Comparison of ENCODE assay signal across 1 cellular context in the genomic region with DNA sequence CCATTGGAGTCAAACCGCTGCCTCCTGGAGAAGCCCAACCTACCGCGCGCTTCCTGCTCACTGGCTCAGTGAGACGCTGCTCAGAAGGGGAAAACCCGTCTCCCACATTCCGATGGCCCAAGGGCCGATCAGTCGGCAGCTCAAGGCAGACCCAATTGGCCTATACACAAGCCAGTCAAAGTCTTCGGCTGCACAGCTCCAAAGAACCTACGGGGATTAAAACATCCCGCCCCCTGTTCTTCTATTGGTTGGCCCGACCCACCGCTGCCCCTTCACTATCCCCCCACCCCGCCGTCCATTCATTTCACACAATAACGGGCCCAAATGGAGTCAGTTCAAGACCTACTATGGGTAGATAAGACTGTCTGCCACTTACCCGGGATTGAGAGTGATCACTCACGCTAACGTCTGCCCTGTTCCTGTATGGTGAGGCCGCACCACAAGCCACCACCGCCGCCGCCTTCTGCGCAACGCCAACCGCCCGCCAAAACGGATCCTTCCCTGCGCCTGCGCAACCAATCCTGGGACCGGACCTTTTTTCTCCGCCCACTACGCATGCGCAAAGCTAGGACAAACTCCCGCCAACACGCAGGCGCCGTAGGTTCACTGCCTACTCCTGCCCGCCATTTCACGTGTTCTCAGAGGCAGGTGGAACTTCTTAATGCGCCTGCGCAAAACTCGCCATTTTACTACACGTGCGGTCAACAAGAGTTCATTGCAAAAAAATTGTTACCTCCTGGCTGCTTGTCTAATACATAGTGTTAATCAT.
TF ChIP-seq lines count a peak whose summit lies in the region.

A gene (minus strand): TSS at position 491 of the 769 bp plus-strand sequence. CDS start 22,472 bp downstream, outside the sequence.

TF ChIP-seq in K562, 482 proteins besides CTCF, POLR2A, EP300 and RAD21 (continued from another document and continues in another):
- TF ChIP-seq, protein P1, sequence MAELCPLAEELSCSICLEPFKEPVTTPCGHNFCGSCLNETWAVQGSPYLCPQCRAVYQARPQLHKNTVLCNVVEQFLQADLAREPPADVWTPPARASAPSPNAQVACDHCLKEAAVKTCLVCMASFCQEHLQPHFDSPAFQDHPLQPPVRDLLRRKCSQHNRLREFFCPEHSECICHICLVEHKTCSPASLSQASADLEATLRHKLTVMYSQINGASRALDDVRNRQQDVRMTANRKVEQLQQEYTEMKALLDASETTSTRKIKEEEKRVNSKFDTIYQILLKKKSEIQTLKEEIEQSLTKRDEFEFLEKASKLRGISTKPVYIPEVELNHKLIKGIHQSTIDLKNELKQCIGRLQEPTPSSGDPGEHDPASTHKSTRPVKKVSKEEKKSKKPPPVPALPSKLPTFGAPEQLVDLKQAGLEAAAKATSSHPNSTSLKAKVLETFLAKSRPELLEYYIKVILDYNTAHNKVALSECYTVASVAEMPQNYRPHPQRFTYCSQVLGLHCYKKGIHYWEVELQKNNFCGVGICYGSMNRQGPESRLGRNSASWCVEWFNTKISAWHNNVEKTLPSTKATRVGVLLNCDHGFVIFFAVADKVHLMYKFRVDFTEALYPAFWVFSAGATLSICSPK (IDR thresholded peaks at IDR 0.05; ENCODE audit: borderline replicate concordance) = 0 out of 2 replicates have a peak, but pooled peaks have one; percentile 11
- TF ChIP-seq, protein P2, sequence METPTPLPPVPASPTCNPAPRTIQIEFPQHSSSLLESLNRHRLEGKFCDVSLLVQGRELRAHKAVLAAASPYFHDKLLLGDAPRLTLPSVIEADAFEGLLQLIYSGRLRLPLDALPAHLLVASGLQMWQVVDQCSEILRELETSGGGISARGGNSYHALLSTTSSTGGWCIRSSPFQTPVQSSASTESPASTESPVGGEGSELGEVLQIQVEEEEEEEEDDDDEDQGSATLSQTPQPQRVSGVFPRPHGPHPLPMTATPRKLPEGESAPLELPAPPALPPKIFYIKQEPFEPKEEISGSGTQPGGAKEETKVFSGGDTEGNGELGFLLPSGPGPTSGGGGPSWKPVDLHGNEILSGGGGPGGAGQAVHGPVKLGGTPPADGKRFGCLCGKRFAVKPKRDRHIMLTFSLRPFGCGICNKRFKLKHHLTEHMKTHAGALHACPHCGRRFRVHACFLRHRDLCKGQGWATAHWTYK (CRISPR knock-in tag; IDR thresholded peaks at IDR 0.05) = peak; percentile 20; the same call in 1 of the 2 replicates
- TF ChIP-seq, protein P3, sequence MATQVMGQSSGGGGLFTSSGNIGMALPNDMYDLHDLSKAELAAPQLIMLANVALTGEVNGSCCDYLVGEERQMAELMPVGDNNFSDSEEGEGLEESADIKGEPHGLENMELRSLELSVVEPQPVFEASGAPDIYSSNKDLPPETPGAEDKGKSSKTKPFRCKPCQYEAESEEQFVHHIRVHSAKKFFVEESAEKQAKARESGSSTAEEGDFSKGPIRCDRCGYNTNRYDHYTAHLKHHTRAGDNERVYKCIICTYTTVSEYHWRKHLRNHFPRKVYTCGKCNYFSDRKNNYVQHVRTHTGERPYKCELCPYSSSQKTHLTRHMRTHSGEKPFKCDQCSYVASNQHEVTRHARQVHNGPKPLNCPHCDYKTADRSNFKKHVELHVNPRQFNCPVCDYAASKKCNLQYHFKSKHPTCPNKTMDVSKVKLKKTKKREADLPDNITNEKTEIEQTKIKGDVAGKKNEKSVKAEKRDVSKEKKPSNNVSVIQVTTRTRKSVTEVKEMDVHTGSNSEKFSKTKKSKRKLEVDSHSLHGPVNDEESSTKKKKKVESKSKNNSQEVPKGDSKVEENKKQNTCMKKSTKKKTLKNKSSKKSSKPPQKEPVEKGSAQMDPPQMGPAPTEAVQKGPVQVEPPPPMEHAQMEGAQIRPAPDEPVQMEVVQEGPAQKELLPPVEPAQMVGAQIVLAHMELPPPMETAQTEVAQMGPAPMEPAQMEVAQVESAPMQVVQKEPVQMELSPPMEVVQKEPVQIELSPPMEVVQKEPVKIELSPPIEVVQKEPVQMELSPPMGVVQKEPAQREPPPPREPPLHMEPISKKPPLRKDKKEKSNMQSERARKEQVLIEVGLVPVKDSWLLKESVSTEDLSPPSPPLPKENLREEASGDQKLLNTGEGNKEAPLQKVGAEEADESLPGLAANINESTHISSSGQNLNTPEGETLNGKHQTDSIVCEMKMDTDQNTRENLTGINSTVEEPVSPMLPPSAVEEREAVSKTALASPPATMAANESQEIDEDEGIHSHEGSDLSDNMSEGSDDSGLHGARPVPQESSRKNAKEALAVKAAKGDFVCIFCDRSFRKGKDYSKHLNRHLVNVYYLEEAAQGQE (CRISPR knock-in tag; IDR thresholded peaks at IDR 0.05; ENCODE audit: low read depth) = no peak
- TF ChIP-seq TRIM28 (IDR thresholded peaks at IDR 0.05) (no peak), RBM39 (optimal IDR thresholded peaks at IDR 0.05; ENCODE audit: low read depth, low read length) (peak; percentile 69), ZNF384 (IDR thresholded peaks at IDR 0.05; ENCODE audit: low read depth, low read length) (no peak), ZNF347 (CRISPR knock-in tag; IDR thresholded peaks at IDR 0.05; ENCODE audit: low read depth) (no peak), POLR2B (IDR thresholded peaks at IDR 0.05; ENCODE audit: low read depth, partially characterized antibody) (peak; percentile 97), ERF (CRISPR knock-in tag; IDR thresholded peaks at IDR 0.05) (peak; percentile 9; the same call in 1 of the 2 replicates), ZNF282 (CRISPR knock-in tag; IDR thresholded peaks at IDR 0.05) (no peak), HEY1 (CRISPR knock-in tag; IDR thresholded peaks at IDR 0.05; ENCODE audit: borderline replicate concordance) (no peak), ZNF354B (CRISPR knock-in tag; IDR thresholded peaks at IDR 0.05) (no peak), KLF10 (CRISPR knock-in tag; IDR thresholded peaks at IDR 0.05) (no peak), SIN3B (IDR thresholded peaks at IDR 0.05; ENCODE audit: low read depth) (no peak), TEAD4 (IDR thresholded peaks at IDR 0.05; ENCODE audit: low read length) (peak; percentile 85), TEAD4 (CRISPR knock-in tag; IDR thresholded peaks at IDR 0.05; ENCODE audit: borderline replicate concordance) (0 out of 2 replicates have a peak, but pooled peaks have one; percentile 82), ZNF232 (CRISPR knock-in tag; IDR thresholded peaks at IDR 0.05) (no peak), EZH2 (IDR thresholded peaks at IDR 0.05; ENCODE audit: borderline replicate concordance, low read depth, low read length) (no peak), NRF1 (conservative IDR thresholded peaks at IDR 0.05 in 1 of 2, IDR thresholded peaks at IDR 0.05 in 1 of 2) (peak; percentile 100), NBN (IDR thresholded peaks at IDR 0.05; ENCODE audit: low read depth) (peak; percentile 36; the same call in 1 of the 2 replicates), RBM34 (IDR thresholded peaks at IDR 0.05; ENCODE audit: borderline replicate concordance, insufficient read depth, low read length) (no peak), HNRNPL (IDR thresholded peaks at IDR 0.05; ENCODE audit: low read depth, low read length) (no peak), SMARCA4 (IDR thresholded peaks at IDR 0.05) (no peak), ZNF695 (CRISPR knock-in tag; IDR thresholded peaks at IDR 0.05) (no peak), CREM (IDR thresholded peaks at IDR 0.05; ENCODE audit: low read depth) (peak; percentile 48), CBFA2T2 (conservative IDR thresholded peaks at IDR 0.05) (no peak)
- TF ChIP-seq, protein P4, sequence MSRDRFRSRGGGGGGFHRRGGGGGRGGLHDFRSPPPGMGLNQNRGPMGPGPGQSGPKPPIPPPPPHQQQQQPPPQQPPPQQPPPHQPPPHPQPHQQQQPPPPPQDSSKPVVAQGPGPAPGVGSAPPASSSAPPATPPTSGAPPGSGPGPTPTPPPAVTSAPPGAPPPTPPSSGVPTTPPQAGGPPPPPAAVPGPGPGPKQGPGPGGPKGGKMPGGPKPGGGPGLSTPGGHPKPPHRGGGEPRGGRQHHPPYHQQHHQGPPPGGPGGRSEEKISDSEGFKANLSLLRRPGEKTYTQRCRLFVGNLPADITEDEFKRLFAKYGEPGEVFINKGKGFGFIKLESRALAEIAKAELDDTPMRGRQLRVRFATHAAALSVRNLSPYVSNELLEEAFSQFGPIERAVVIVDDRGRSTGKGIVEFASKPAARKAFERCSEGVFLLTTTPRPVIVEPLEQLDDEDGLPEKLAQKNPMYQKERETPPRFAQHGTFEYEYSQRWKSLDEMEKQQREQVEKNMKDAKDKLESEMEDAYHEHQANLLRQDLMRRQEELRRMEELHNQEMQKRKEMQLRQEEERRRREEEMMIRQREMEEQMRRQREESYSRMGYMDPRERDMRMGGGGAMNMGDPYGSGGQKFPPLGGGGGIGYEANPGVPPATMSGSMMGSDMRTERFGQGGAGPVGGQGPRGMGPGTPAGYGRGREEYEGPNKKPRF (IDR thresholded peaks at IDR 0.05; ENCODE audit: low read depth, low read length) = no peak
- TF ChIP-seq, protein P5, sequence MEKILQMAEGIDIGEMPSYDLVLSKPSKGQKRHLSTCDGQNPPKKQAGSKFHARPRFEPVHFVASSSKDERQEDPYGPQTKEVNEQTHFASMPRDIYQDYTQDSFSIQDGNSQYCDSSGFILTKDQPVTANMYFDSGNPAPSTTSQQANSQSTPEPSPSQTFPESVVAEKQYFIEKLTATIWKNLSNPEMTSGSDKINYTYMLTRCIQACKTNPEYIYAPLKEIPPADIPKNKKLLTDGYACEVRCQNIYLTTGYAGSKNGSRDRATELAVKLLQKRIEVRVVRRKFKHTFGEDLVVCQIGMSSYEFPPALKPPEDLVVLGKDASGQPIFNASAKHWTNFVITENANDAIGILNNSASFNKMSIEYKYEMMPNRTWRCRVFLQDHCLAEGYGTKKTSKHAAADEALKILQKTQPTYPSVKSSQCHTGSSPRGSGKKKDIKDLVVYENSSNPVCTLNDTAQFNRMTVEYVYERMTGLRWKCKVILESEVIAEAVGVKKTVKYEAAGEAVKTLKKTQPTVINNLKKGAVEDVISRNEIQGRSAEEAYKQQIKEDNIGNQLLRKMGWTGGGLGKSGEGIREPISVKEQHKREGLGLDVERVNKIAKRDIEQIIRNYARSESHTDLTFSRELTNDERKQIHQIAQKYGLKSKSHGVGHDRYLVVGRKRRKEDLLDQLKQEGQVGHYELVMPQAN (IDR thresholded peaks at IDR 0.05; ENCODE audit: borderline replicate concordance) = no peak; the same call in 1 of the 2 replicates
- TF ChIP-seq, protein P6, sequence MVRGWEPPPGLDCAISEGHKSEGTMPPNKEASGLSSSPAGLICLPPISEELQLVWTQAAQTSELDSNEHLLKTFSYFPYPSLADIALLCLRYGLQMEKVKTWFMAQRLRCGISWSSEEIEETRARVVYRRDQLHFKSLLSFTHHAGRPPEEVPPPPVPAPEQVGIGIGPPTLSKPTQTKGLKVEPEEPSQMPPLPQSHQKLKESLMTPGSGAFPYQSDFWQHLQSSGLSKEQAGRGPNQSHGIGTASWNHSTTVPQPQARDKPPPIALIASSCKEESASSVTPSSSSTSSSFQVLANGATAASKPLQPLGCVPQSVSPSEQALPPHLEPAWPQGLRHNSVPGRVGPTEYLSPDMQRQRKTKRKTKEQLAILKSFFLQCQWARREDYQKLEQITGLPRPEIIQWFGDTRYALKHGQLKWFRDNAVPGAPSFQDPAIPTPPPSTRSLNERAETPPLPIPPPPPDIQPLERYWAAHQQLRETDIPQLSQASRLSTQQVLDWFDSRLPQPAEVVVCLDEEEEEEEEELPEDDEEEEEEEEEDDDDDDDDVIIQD (CRISPR knock-in tag; IDR thresholded peaks at IDR 0.05) = no peak
- TF ChIP-seq, protein P7, sequence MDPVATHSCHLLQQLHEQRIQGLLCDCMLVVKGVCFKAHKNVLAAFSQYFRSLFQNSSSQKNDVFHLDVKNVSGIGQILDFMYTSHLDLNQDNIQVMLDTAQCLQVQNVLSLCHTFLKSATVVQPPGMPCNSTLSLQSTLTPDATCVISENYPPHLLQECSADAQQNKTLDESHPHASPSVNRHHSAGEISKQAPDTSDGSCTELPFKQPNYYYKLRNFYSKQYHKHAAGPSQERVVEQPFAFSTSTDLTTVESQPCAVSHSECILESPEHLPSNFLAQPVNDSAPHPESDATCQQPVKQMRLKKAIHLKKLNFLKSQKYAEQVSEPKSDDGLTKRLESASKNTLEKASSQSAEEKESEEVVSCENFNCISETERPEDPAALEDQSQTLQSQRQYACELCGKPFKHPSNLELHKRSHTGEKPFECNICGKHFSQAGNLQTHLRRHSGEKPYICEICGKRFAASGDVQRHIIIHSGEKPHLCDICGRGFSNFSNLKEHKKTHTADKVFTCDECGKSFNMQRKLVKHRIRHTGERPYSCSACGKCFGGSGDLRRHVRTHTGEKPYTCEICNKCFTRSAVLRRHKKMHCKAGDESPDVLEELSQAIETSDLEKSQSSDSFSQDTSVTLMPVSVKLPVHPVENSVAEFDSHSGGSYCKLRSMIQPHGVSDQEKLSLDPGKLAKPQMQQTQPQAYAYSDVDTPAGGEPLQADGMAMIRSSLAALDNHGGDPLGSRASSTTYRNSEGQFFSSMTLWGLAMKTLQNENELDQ (CRISPR knock-in tag; IDR thresholded peaks at IDR 0.05; ENCODE audit: borderline replicate concordance) = 0 out of 2 replicates have a peak, but pooled peaks have one; percentile 36
- TF ChIP-seq, protein P8, sequence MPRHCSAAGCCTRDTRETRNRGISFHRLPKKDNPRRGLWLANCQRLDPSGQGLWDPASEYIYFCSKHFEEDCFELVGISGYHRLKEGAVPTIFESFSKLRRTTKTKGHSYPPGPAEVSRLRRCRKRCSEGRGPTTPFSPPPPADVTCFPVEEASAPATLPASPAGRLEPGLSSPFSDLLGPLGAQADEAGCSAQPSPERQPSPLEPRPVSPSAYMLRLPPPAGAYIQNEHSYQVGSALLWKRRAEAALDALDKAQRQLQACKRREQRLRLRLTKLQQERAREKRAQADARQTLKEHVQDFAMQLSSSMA (CRISPR knock-in tag; IDR thresholded peaks at IDR 0.05) = 0 out of 2 replicates have a peak, but pooled peaks have one; percentile 64
- TF ChIP-seq, protein P9, sequence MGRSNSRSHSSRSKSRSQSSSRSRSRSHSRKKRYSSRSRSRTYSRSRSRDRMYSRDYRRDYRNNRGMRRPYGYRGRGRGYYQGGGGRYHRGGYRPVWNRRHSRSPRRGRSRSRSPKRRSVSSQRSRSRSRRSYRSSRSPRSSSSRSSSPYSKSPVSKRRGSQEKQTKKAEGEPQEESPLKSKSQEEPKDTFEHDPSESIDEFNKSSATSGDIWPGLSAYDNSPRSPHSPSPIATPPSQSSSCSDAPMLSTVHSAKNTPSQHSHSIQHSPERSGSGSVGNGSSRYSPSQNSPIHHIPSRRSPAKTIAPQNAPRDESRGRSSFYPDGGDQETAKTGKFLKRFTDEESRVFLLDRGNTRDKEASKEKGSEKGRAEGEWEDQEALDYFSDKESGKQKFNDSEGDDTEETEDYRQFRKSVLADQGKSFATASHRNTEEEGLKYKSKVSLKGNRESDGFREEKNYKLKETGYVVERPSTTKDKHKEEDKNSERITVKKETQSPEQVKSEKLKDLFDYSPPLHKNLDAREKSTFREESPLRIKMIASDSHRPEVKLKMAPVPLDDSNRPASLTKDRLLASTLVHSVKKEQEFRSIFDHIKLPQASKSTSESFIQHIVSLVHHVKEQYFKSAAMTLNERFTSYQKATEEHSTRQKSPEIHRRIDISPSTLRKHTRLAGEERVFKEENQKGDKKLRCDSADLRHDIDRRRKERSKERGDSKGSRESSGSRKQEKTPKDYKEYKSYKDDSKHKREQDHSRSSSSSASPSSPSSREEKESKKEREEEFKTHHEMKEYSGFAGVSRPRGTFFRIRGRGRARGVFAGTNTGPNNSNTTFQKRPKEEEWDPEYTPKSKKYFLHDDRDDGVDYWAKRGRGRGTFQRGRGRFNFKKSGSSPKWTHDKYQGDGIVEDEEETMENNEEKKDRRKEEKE (IDR thresholded peaks at IDR 0.05; ENCODE audit: borderline replicate concordance in 1 of 2, control insufficient read depth in 1 of 2, low read depth in 2 of 2, low read length in 1 of 2) = no peak
